Comparison of ENCODE assay signal across 15 cellular contexts in genomic region chr22:20811171-20811570, GRCh38. TPM values are rescaled to one million over a fixed set of nuclear protein-coding genes. Genes with fewer than 3 reads are reported as not detected.
A peak's percentile ranks its signal among the peaks of the same experiment; 100 is the strongest.
DNase-seq lines count a peak whose midpoint lies in the region; ATAC-seq and TF ChIP-seq lines count a peak whose summit lies in the region.
"Had no signal": no experiment of that assay in that cellular context is flagged by ENCODE, and none has a peak within 500 bp of the region (broad histone marks: within the 10 kb centered on the region; RNA-seq: fewer than 3 reads in every experiment).

No MANE protein-coding gene starts in this region.

- intact Hi-C loops in CD8-positive, alpha-beta T cell (cut with DNase I, micrococcal nuclease) = loop anchor here (2.0 kb wide), 1 partner anchor 48 kb away; the partner anchor contains the start of genes PI4KA (in 2 of the 2) and SNAP29 (in 2 of the 2)

- H3K9me3 Mint-ChIP-seq in activated CD4-positive, alpha-beta T cell treated with anti-CD3 and anti-CD28 coated beads, Interleukin-2, amount 10 ng/mL, durations not matched to agents 7 days and 5 days = no peaks in the 10 kb centered on the region
- no peaks in the 10 kb centered on the region for H3K9me3 Mint-ChIP-seq in CD8-positive, alpha-beta T cell
- no peaks in the 10 kb centered on the region for H3K9me3 Mint-ChIP-seq in activated naive CD8-positive, alpha-beta T cell treated with anti-CD3 and anti-CD28 coated beads for 36 hours
- H3K9me3 Mint-ChIP-seq in naive thymus-derived CD8-positive, alpha-beta T cell = no peaks in the 10 kb centered on the region

- peaks cover 18% of the 10 kb centered on the region for H3K4me1 ChIP-seq in CD8-positive, alpha-beta T cell (ENCODE audit: insufficient read depth, low read length)

- peak overlapping the region; percentile 78 for H3K27ac Mint-ChIP-seq in activated CD4-positive, alpha-beta T cell treated with anti-CD3 and anti-CD28 coated beads, Interleukin-2, amount 10 ng/mL, durations not matched to agents 7 days and 5 days
- peak overlapping the region; percentile 84 for H3K27ac Mint-ChIP-seq in CD8-positive, alpha-beta T cell
- H3K27ac Mint-ChIP-seq in activated naive CD8-positive, alpha-beta T cell treated with anti-CD3 and anti-CD28 coated beads for 36 hours = peak overlapping the region; percentile 77
- H3K27ac Mint-ChIP-seq in naive thymus-derived CD8-positive, alpha-beta T cell = peak overlapping the region; percentile 87 to 96 (median 94)

- peak overlapping the region; percentile 43 for H3K27ac ChIP-seq in CD8-positive, alpha-beta T cell (ENCODE audit: low read depth, low read length)

- CTCF ChIA-PET in activated CD4-positive, alpha-beta T cell treated with anti-CD3 and anti-CD28 coated beads, Interleukin-2, amount 10 ng/mL, durations not matched to agents 7 days and 5 days (lab: Charles Lee) = interaction anchor here (0.6 to 1.1 kb wide), 3 partner anchors 9 to 42 kb away, joined by 3 to 4 read pairs (median 3); no protein-coding TSS in a partner anchor
- CTCF ChIA-PET in CD8-positive, alpha-beta T cell (lab: Charles Lee) = no interaction called here

- peaks cover 56% of the 10 kb centered on the region for H3K36me3 Mint-ChIP-seq in activated CD4-positive, alpha-beta T cell treated with anti-CD3 and anti-CD28 coated beads, Interleukin-2, amount 10 ng/mL, durations not matched to agents 7 days and 5 days (ENCODE audit: low read depth)
- H3K36me3 Mint-ChIP-seq in CD8-positive, alpha-beta T cell = peaks cover 74% of the 10 kb centered on the region
- peaks cover 27% of the 10 kb centered on the region for H3K36me3 Mint-ChIP-seq in activated naive CD8-positive, alpha-beta T cell treated with anti-CD3 and anti-CD28 coated beads for 36 hours
- H3K36me3 Mint-ChIP-seq in naive thymus-derived CD8-positive, alpha-beta T cell = peaks cover 0 to 84% (median 22%) of the 10 kb centered on the region in 3 donors

- POLR2A ChIA-PET in activated CD4-positive, alpha-beta T cell treated with anti-CD3 and anti-CD28 coated beads, Interleukin-2, amount 10 ng/mL, durations not matched to agents 7 days and 5 days (lab: Charles Lee) = no interaction called here
- POLR2A ChIA-PET in CD8-positive, alpha-beta T cell (lab: Charles Lee) = interaction anchor here (0.6 kb wide), 1 partner anchor 170 kb away, joined by 3 read pairs; no protein-coding TSS in a partner anchor
- POLR2A ChIA-PET in naive thymus-derived CD8-positive, alpha-beta T cell (lab: Charles Lee) = no interaction called here

- H3K4me3 Mint-ChIP-seq in activated CD4-positive, alpha-beta T cell treated with anti-CD3 and anti-CD28 coated beads, Interleukin-2, amount 10 ng/mL, durations not matched to agents 7 days and 5 days = no peak overlapping the region
- H3K4me3 Mint-ChIP-seq in CD8-positive, alpha-beta T cell = no peak overlapping the region
- H3K4me3 Mint-ChIP-seq in activated naive CD8-positive, alpha-beta T cell treated with anti-CD3 and anti-CD28 coated beads for 36 hours = peak overlapping the region; percentile 40
- peak overlapping the region in 8 of 10 donors; percentile 43 to 79 (median 62) for H3K4me3 Mint-ChIP-seq in naive thymus-derived CD8-positive, alpha-beta T cell
- H3K4me3 Mint-ChIP-seq: CD14-positive monocyte had no signal

- no peak for DNase-seq in activated CD4-positive, alpha-beta T cell treated with anti-CD3 and anti-CD28 coated beads, Interleukin-2, amount 10 ng/mL, durations not matched to agents 7 days and 5 days
- no peak for DNase-seq in activated CD4-positive, alpha-beta T cell treated with anti-CD3 and anti-CD28 coated beads for 1 hour
- DNase-seq in CD8-positive, alpha-beta T cell = no peak
- no peak for DNase-seq in activated naive CD8-positive, alpha-beta T cell treated with anti-CD3 and anti-CD28 coated beads for 36 hours
- peak in 2 of 10 donors; percentile 9 to 12 for DNase-seq in naive thymus-derived CD8-positive, alpha-beta T cell
- no peak for DNase-seq in foreskin melanocyte
- no peak for DNase-seq in MG63
- DNase-seq: DMS53, Kasumi-1, NCI-H1930, NCI-H2171 treated with DMSO at 0.1 percent for 48 hours had no signal

- H3K4me3 ChIP-seq in CD8-positive, alpha-beta T cell (ENCODE audit: low read depth, low read length) = no peak overlapping the region
- no peak overlapping the region for H3K4me3 ChIP-seq in MG63

- H3K36me3 ChIP-seq in CD8-positive, alpha-beta T cell (ENCODE audit: insufficient read depth, low read length) = peaks cover 24% of the 10 kb centered on the region
- H3K36me3 ChIP-seq in MG63 = peaks cover 39% of the 10 kb centered on the region

- H3K27me3 ChIP-seq in CD8-positive, alpha-beta T cell (ENCODE audit: insufficient read depth, low read length) = no peaks in the 10 kb centered on the region
- H3K27me3 ChIP-seq in MG63 = no peaks in the 10 kb centered on the region

- H3K9me3 ChIP-seq in CD8-positive, alpha-beta T cell (ENCODE audit: low read length) = no peaks in the 10 kb centered on the region
- no peaks in the 10 kb centered on the region for H3K9me3 ChIP-seq in MG63

- TF ChIP-seq CTCF in CD8-positive, alpha-beta T cell (IDR thresholded peaks at IDR 0.05) = no peak

- no peaks in the 10 kb centered on the region for H3K27me3 Mint-ChIP-seq in activated CD4-positive, alpha-beta T cell treated with anti-CD3 and anti-CD28 coated beads, Interleukin-2, amount 10 ng/mL, durations not matched to agents 7 days and 5 days
- H3K27me3 Mint-ChIP-seq in CD8-positive, alpha-beta T cell (ENCODE audit: low read depth) = no peaks in the 10 kb centered on the region
- no peaks in the 10 kb centered on the region for H3K27me3 Mint-ChIP-seq in activated naive CD8-positive, alpha-beta T cell treated with anti-CD3 and anti-CD28 coated beads for 36 hours
- no peaks in the 10 kb centered on the region for H3K27me3 Mint-ChIP-seq in naive thymus-derived CD8-positive, alpha-beta T cell

- H3K4me1 Mint-ChIP-seq in activated CD4-positive, alpha-beta T cell treated with anti-CD3 and anti-CD28 coated beads, Interleukin-2, amount 10 ng/mL, durations not matched to agents 7 days and 5 days = peaks cover 21% of the 10 kb centered on the region
- peaks cover 20% of the 10 kb centered on the region for H3K4me1 Mint-ChIP-seq in CD8-positive, alpha-beta T cell (ENCODE audit: low read depth)
- H3K4me1 Mint-ChIP-seq in activated naive CD8-positive, alpha-beta T cell treated with anti-CD3 and anti-CD28 coated beads for 36 hours = peaks cover 23% of the 10 kb centered on the region
- peaks cover 9 to 35% (median 19%) of the 10 kb centered on the region in 4 donors for H3K4me1 Mint-ChIP-seq in naive thymus-derived CD8-positive, alpha-beta T cell
- H3K4me1 Mint-ChIP-seq: CD14-positive monocyte had no signal

- ATAC-seq in CD8-positive, alpha-beta T cell = no peak
- peak in 1 of 2 donors; percentile 9 for ATAC-seq in naive thymus-derived CD8-positive, alpha-beta T cell
- ATAC-seq in HG03354 (IDR thresholded peaks at IDR 0.05; ENCODE audit: poor library complexity, severe bottlenecking, unreplicated experiment) = no peak
- ATAC-seq: HepG2, Panc1 had no signal

RNA-seq across cellular contexts. Expression of gene SERPIND1, which starts 37.3 kb away (rescaled TPM):
- not detected for total RNA-seq in activated CD4-positive, alpha-beta T cell treated with anti-CD3 and anti-CD28 coated beads, Interleukin-2, amount 10 ng/mL, durations not matched to agents 7 days and 5 days
- not detected for total RNA-seq in CD8-positive, alpha-beta T cell
- total RNA-seq in activated naive CD8-positive, alpha-beta T cell treated with anti-CD3 and anti-CD28 coated beads for 36 hours = not detected
- not detected for total RNA-seq in naive thymus-derived CD8-positive, alpha-beta T cell
- polyA plus RNA-seq in naive thymus-derived CD8-positive, alpha-beta T cell = not detected
- not detected in 2 replicates for total RNA-seq in MG63 (2014; rRNA removed; shearing (Covaris generic); ENCODE audit: low replicate concordance)
- polyA plus RNA-seq: CD14-positive monocyte had no signal

RNA-seq across cellular contexts. Expression of gene PI4KA, which starts 47.4 kb away (rescaled TPM):
- 100 to 1,000 TPM; 103 to 113 TPM for total RNA-seq in activated CD4-positive, alpha-beta T cell treated with anti-CD3 and anti-CD28 coated beads, Interleukin-2, amount 10 ng/mL, durations not matched to agents 7 days and 5 days
- 100 to 1,000 TPM; 154 to 155 TPM for total RNA-seq in CD8-positive, alpha-beta T cell
- total RNA-seq in activated naive CD8-positive, alpha-beta T cell treated with anti-CD3 and anti-CD28 coated beads for 36 hours = 10 to 100 TPM; 49.3 to 51.3 TPM
- 100 to 1,000 TPM; 148 to 158 TPM for total RNA-seq in naive thymus-derived CD8-positive, alpha-beta T cell
- polyA plus RNA-seq in naive thymus-derived CD8-positive, alpha-beta T cell = 10 to 100 TPM; 34.4 to 69.6 (median 50.0) TPM
- 19.7 and 24.3 TPM in 2 replicates for total RNA-seq in MG63 (2014; rRNA removed; shearing (Covaris generic); ENCODE audit: low replicate concordance)

RNA-seq across cellular contexts. Expression of gene SNAP29, which starts 47.6 kb away (rescaled TPM):
- 10 to 100 TPM; 29.6 to 36.0 TPM for total RNA-seq in activated CD4-positive, alpha-beta T cell treated with anti-CD3 and anti-CD28 coated beads, Interleukin-2, amount 10 ng/mL, durations not matched to agents 7 days and 5 days
- total RNA-seq in CD8-positive, alpha-beta T cell = 10 to 100 TPM; 16.5 to 17.1 TPM
- 10 to 100 TPM; 21.5 to 22.1 TPM for total RNA-seq in activated naive CD8-positive, alpha-beta T cell treated with anti-CD3 and anti-CD28 coated beads for 36 hours
- total RNA-seq in naive thymus-derived CD8-positive, alpha-beta T cell = 10 to 100 TPM; 22.5 to 25.1 TPM
- polyA plus RNA-seq in naive thymus-derived CD8-positive, alpha-beta T cell = 10 to 100 TPM; 18.2 to 20.8 (median 18.9) TPM
- total RNA-seq in MG63 (2014; rRNA removed; shearing (Covaris generic); ENCODE audit: low replicate concordance) = 9.1 and 10.0 TPM in 2 replicates

Comparison
In these comparisons a context has a peak if more than half of its experiments do, and no peak if none do; other contexts are left out.
1. H3K4me3 Mint-ChIP-seq: peak in activated naive CD8-positive, alpha-beta T cell treated with anti-CD3 and anti-CD28 coated beads for 36 hours (single experiment) and naive thymus-derived CD8-positive, alpha-beta T cell (8 of 10); none in activated CD4-positive, alpha-beta T cell treated with anti-CD3 and anti-CD28 coated beads, Interleukin-2, amount 10 ng/mL, durations not matched to agents 7 days and 5 days (single experiment) and CD8-positive, alpha-beta T cell (single experiment).
2. Peak in every context shown above with its lines, with median percentiles within 50 percentile points of each other: H3K27ac Mint-ChIP-seq.